ENCODE assay signal across 1 cellular context in the genomic region with DNA sequence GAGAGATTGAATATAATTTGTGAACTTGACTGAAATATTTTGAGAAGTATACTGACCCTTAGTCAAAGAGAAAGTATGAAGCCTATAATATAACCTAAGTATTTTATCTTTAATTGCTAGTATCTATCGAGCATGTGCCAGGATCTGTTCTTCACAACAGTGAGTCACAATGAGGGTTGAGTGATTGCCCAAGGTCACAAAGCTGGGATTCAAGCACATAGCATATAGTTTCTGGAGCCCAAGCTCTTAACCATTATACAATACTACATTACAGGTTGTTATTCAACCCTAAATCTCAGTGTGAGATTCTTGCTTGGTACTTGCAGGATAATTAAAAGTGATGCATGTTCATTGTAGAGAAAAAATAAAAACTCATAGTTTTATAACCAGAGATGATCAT.
TF ChIP-seq lines count a peak whose summit lies in the region.

No MANE protein-coding gene starts in this region.

TF ChIP-seq in SK-N-SH, 30 proteins besides CTCF, POLR2A, EP300 and RAD21 (continued from another document):
- TF ChIP-seq, protein P1, sequence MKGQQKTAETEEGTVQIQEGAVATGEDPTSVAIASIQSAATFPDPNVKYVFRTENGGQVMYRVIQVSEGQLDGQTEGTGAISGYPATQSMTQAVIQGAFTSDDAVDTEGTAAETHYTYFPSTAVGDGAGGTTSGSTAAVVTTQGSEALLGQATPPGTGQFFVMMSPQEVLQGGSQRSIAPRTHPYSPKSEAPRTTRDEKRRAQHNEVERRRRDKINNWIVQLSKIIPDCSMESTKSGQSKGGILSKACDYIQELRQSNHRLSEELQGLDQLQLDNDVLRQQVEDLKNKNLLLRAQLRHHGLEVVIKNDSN (IDR thresholded peaks at IDR 0.05; ENCODE audit: borderline replicate concordance, low read depth) = no peak
- no peak for TF ChIP-seq GATA2 (CRISPR knock-in tag; IDR thresholded peaks at IDR 0.05)
- TF ChIP-seq MXI1 (IDR thresholded peaks at IDR 0.05; ENCODE audit: low read depth, low read length) = no peak
- TF ChIP-seq, protein P2, sequence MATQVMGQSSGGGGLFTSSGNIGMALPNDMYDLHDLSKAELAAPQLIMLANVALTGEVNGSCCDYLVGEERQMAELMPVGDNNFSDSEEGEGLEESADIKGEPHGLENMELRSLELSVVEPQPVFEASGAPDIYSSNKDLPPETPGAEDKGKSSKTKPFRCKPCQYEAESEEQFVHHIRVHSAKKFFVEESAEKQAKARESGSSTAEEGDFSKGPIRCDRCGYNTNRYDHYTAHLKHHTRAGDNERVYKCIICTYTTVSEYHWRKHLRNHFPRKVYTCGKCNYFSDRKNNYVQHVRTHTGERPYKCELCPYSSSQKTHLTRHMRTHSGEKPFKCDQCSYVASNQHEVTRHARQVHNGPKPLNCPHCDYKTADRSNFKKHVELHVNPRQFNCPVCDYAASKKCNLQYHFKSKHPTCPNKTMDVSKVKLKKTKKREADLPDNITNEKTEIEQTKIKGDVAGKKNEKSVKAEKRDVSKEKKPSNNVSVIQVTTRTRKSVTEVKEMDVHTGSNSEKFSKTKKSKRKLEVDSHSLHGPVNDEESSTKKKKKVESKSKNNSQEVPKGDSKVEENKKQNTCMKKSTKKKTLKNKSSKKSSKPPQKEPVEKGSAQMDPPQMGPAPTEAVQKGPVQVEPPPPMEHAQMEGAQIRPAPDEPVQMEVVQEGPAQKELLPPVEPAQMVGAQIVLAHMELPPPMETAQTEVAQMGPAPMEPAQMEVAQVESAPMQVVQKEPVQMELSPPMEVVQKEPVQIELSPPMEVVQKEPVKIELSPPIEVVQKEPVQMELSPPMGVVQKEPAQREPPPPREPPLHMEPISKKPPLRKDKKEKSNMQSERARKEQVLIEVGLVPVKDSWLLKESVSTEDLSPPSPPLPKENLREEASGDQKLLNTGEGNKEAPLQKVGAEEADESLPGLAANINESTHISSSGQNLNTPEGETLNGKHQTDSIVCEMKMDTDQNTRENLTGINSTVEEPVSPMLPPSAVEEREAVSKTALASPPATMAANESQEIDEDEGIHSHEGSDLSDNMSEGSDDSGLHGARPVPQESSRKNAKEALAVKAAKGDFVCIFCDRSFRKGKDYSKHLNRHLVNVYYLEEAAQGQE (IDR thresholded peaks at IDR 0.05; ENCODE audit: low read depth, low read length) = no peak
- no peak for TF ChIP-seq TEAD4 (IDR thresholded peaks at IDR 0.05; ENCODE audit: borderline replicate concordance, insufficient read depth)
